24 cellular contexts compared by ENCODE assay signal in the genomic region with DNA sequence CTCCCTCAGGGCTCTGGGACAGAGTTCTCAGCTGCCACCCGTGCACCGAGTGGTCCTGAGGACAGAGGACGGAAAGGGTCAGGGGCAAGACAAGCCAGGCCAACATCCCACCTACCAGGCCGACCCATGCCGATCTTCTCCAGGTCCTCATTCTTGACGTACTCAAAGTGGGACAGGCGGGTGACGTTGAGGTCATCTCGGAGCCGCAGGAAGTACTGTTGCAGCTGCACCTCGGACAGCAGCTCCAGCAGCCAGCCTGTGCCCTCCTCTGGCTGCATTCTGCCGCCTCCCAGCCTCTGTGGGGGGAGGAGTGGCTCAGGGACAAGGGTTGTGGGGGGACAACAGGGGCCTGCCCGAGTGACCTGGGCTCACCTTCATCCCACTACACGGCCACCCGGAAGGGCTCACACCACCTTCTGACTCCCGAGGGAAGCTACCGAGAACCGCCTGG.
"Had no signal": no experiment of that assay in that cellular context is flagged by ENCODE, and none has a peak within 500 bp of the region (broad histone marks: within the 10 kb centered on the region; RNA-seq: fewer than 3 reads in every experiment).

No MANE protein-coding gene starts in this region.

- H3K9me3 Mint-ChIP-seq: effector memory CD8-positive, alpha-beta T cell; natural killer cell had no signal

- H3K27me3 ChIP-seq: body of pancreas, heart left ventricle, spleen, stomach, testis, upper lobe of right lung had no signal

- H3K27ac ChIP-seq: body of pancreas, epithelial cell of prostate, prostate gland, spleen, stomach, testis, upper lobe of right lung had no signal

- H3K4me3 ChIP-seq: body of pancreas, heart left ventricle, prostate gland, spleen, stomach, testis, upper lobe of right lung had no signal

- DNase-seq: activated CD4-positive, alpha-beta T cell treated with anti-CD3 and anti-CD28 coated beads for 48 hours; activated CD8-positive, alpha-beta memory T cell treated with anti-CD3 and anti-CD28 coated beads, Interleukin-2, amount 50 U/mL, for 4 hours; activated CD8-positive, alpha-beta T cell treated with anti-CD3 and anti-CD28 coated beads, Interleukin-2, amount 10 ng/mL, durations not matched to agents 7 days and 5 days; activated effector memory CD4-positive, alpha-beta T cell treated with anti-CD3 and anti-CD28 coated beads, Interleukin-2, amount 50 U/mL, for 16 hours; activated T-cell treated with anti-CD3 and anti-CD28 coated beads, Interleukin-2, amount 50 U/mL, for 48 hours; amygdala; body of pancreas; cerebellar nuclear complex; dermis blood vessel endothelial cell; effector memory CD8-positive, alpha-beta T cell; foreskin melanocyte; left colon; natural killer cell; occipital lobe; spleen; stomach; T-helper 17 cell; testis; upper lobe of right lung had no signal

- H3K4me3 Mint-ChIP-seq: activated CD8-positive, alpha-beta T cell treated with anti-CD3 and anti-CD28 coated beads, Interleukin-2, amount 10 ng/mL, durations not matched to agents 7 days and 5 days; activated naive CD8-positive, alpha-beta T cell; effector memory CD8-positive, alpha-beta T cell; natural killer cell; T-helper 17 cell had no signal

- H3K36me3 Mint-ChIP-seq: activated naive CD8-positive, alpha-beta T cell; natural killer cell had no signal

- H3K27me3 Mint-ChIP-seq: activated naive CD8-positive, alpha-beta T cell; effector memory CD8-positive, alpha-beta T cell; T-helper 17 cell had no signal

- ATAC-seq: activated CD8-positive, alpha-beta T cell treated with anti-CD3 and anti-CD28 coated beads, Interleukin-2, amount 10 ng/mL, durations not matched to agents 7 days and 5 days; body of pancreas; effector memory CD8-positive, alpha-beta T cell; heart left ventricle; left colon; natural killer cell; sciatic nerve; T-helper 17 cell; upper lobe of right lung had no signal

- H3K9me3 ChIP-seq: body of pancreas, heart left ventricle, prostate gland, spleen, stomach, testis, upper lobe of right lung had no signal
